1 cellular context compared by ENCODE assay signal in genomic region chr4:141056473-141056872, GRCh38.
TF ChIP-seq lines count a peak whose summit lies in the region.

No MANE protein-coding gene starts in this region.

TF ChIP-seq in GM23338, 12 proteins besides CTCF, POLR2A, EP300 and RAD21 (continued from another document):
- TF ChIP-seq ZNF462 (CRISPR knock-in tag; IDR thresholded peaks at IDR 0.05) (peak; percentile 87), EZH2phosphoT487 (IDR thresholded peaks at IDR 0.05; ENCODE audit: unreplicated experiment) (no peak), POLR2AphosphoS5 (IDR thresholded peaks at IDR 0.05; ENCODE audit: low read depth) (no peak)
